ENCODE assay signal across 8 cellular contexts in genomic region chr22:46070215-46070721, GRCh38.
DNase-seq lines count a peak whose midpoint lies in the region; ATAC-seq and TF ChIP-seq lines count a peak whose summit lies in the region.

No MANE protein-coding gene starts in this region.

- intact Hi-C loops in Right ventricle myocardium superior (cut with DNase I) (loop anchor here (10.0 kb wide), 1 partner anchor 65 kb away; no protein-coding TSS in a partner anchor), prostate gland (cut with DNase I) (loop anchor here (2.0 kb wide), 1 partner anchor 15 kb away; no protein-coding TSS in a partner anchor)

- H3K27me3 ChIP-seq in HL-60 (ENCODE audit: insufficient read depth, poor library complexity, severe bottlenecking) (no peaks in the 10 kb centered on the region), prostate gland (replicated peaks; ENCODE audit: insufficient read depth) (no peaks in the 10 kb centered on the region)

- no peaks in the 10 kb centered on the region for H3K4me1 ChIP-seq in prostate gland (replicated peaks)

- TF ChIP-seq POLR2A in prostate gland (IDR thresholded peaks at IDR 0.05), result no peak

- peak; percentile 48 for ATAC-seq in Right ventricle myocardium superior (ENCODE audit: poor library complexity)
- no peak for ATAC-seq in HG02623 (IDR thresholded peaks at IDR 0.05; ENCODE audit: unreplicated experiment)
- no peak for ATAC-seq in HG02759 (IDR thresholded peaks at IDR 0.05; ENCODE audit: unreplicated experiment)

- WGBS in prostate gland, result under 1% methylated on average over 42 of the region's 44 CpGs

- H3K27ac ChIP-seq in HL-60 (replicated peaks) (peak overlapping the region; percentile 98), prostate gland (peak overlapping the region; percentile 100)

- H3K36me3 ChIP-seq in prostate gland, result no peaks in the 10 kb centered on the region

- DNase-seq in COLO668 (lab: John Stamatoyannopoulos, UW; ENCODE audit: unreplicated experiment) (peak; percentile 81), HL-60 (ENCODE audit: low read depth in 1 of 2, low spot score in 1 of 2) (peak; percentile 71 to 77), Right ventricle myocardium superior (peak; percentile 92), prostate gland (ENCODE audit: low spot score) (no peak), NCI-H2107 treated with DMSO at 0.1 percent for 48 hours (lab: John Stamatoyannopoulos, UW; ENCODE audit: unreplicated experiment) (no peak)
- peak; percentile 78 for DNase-seq in activated CD8-positive, alpha-beta memory T cell treated with anti-CD3 and anti-CD28 coated beads for 24 hours

- TF ChIP-seq CTCF in HL-60 (IDR thresholded peaks at IDR 0.05; ENCODE audit: insufficient read depth, low read length), result no peak
- TF ChIP-seq CTCF in prostate gland (IDR thresholded peaks at IDR 0.05), result no peak

- H3K9me3 ChIP-seq in prostate gland, result no peaks in the 10 kb centered on the region

- peak overlapping the region; percentile 56 for H3K4me3 ChIP-seq in HL-60 (replicated peaks; ENCODE audit: insufficient read depth, low read length)
- peak overlapping the region; percentile 78 to 87 for H3K4me3 ChIP-seq in prostate gland

Comparison
In these comparisons a context has a peak if more than half of its experiments do, and no peak if none do; other contexts are left out.
1. DNase-seq: peak in COLO668 (single experiment), HL-60 (2 of 2), activated CD8-positive, alpha-beta memory T cell treated with anti-CD3 and anti-CD28 coated beads for 24 hours (single experiment) and Right ventricle myocardium superior (single experiment); none in prostate gland (single experiment) and NCI-H2107 treated with DMSO at 0.1 percent for 48 hours (single experiment).